8 cellular contexts compared by ENCODE assay signal in the genomic region with DNA sequence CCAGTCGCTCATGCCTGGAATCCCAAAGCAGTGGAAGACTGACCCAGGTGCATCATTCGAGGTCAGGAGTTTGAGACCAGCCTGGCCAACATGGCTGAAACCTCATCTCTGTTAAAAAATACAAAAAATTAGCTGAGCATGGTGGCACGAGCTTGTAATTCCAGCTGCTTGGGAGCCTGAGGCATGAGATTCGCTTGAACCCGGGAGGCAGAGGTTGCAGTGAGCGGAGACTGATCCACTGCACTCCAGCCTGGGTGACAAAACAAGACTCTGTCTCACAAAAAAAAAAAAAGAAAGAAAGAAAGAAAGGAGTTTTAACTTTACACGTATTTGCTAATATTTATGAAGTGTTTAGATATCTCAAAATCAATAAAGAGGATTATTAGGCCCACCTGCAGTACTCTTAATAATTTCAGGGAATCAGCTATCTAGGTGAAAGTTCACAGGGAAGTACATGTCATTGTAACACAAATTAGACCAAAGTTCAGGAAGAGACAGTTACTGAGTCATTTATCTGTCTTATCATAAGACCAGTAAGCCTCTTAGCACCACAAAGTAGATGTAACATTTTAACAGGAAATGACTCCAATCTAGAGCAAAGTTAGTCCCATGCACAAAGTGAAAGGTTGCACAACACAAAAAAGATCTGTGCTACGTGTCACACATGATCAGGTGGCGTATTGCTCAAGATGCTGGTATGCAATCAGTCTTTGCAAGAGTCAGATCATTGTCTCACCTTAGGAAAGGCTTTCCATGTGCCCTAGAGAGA. TPM values are rescaled to one million over a fixed set of nuclear protein-coding genes. Genes with fewer than 3 reads are reported as not detected.
DNase-seq lines count a peak whose midpoint lies in the region; ATAC-seq and TF ChIP-seq lines count a peak whose summit lies in the region.

No MANE protein-coding gene starts in this region.

- H3K27me3 ChIP-seq in AG04450 (ENCODE audit: control insufficient read depth, insufficient read depth, low read length) = no peaks in the 10 kb centered on the region

- peak; percentile 81 for DNase-seq in AG04450 (ENCODE audit: low read depth, low spot score)
- peak; percentile 92 for DNase-seq in SW480 (ENCODE audit: low spot score)
- DNase-seq in central memory CD4-positive, alpha-beta T cell = peak; percentile 61
- DNase-seq in ureter (ENCODE audit: low spot score) = peak; percentile 83
- no peak for DNase-seq in NCI-H1092 treated with DMSO at 0.1 percent for 48 hours (lab: John Stamatoyannopoulos, UW)

- peak; percentile 84 for ATAC-seq in GM18870 (IDR thresholded peaks at IDR 0.05; ENCODE audit: unreplicated experiment)
- ATAC-seq in HG03432 (IDR thresholded peaks at IDR 0.05; ENCODE audit: unreplicated experiment) = peak; percentile 92

- POLR2A ChIA-PET in AG04450 (lab: Yijun Ruan, JAX) = interaction anchor here (0.6 to 0.7 kb wide), 2 partner anchors 15 to 24 kb away, joined by 4 to 5 read pairs; no protein-coding TSS in a partner anchor

- H3K9me3 ChIP-seq in AG04450 (ENCODE audit: control insufficient read depth, insufficient read depth, low read length) = no peaks in the 10 kb centered on the region
- H3K9me3 ChIP-seq in mesodermal cell (ENCODE audit: control insufficient read depth, low read length) = no peaks in the 10 kb centered on the region

- H3K36me3 ChIP-seq in mesodermal cell (ENCODE audit: control insufficient read depth, insufficient read depth, low read length) = no peaks in the 10 kb centered on the region

- no peak overlapping the region for H3K4me3 ChIP-seq in AG04450 (ENCODE audit: low read depth, low read length)
- no peak overlapping the region for H3K4me3 ChIP-seq in mesodermal cell (ENCODE audit: extremely low read depth, insufficient read depth, low read length, poor library complexity, severe bottlenecking)

- H3K4me1 ChIP-seq in mesodermal cell (ENCODE audit: control insufficient read depth, insufficient read depth, low read length, poor library complexity, severe bottlenecking) = peaks cover 13% of the 10 kb centered on the region

- CTCF ChIA-PET in AG04450 (lab: Charles Lee) = no interaction called here

- 64 to 69% methylated on average over 7 to 8 of the region's 9 CpGs for WGBS in mesodermal cell (ENCODE audit: insufficient coverage in 2 of 2), 2 experiments

- H3K27ac ChIP-seq in AG04450 (ENCODE audit: low read depth, low read length) (peak overlapping the region; percentile 77), mesodermal cell (ENCODE audit: low read depth, low read length, severe bottlenecking) (peak overlapping the region; percentile 66)

- no peak for TF ChIP-seq CTCF in AG04450 (IDR thresholded peaks at IDR 0.05; ENCODE audit: low read depth, low read length)

RNA-seq across cellular contexts. Expression of a gene that starts 34.1 kb away (rescaled TPM):
- polyA plus RNA-seq in AG04450 (2011; rRNA removed) = 142 and 148 TPM in 2 replicates
- 175 and 221 TPM in 2 replicates for polyA minus RNA-seq in AG04450 (2011; rRNA and poly(A)+ RNA removed)
- 106 TPM for polyA plus RNA-seq in mesodermal cell (2013, experiment 1 of 2)
- 110 TPM for polyA plus RNA-seq in mesodermal cell (2013, experiment 2 of 2)
- 69.4 TPM for total RNA-seq in ureter

RNA-seq across cellular contexts. Expression of a gene that starts 58.7 kb away (rescaled TPM):
- polyA plus RNA-seq in AG04450 (2011; rRNA removed) = 5.8 and 9.3 TPM in 2 replicates
- 5.0 and 7.5 TPM in 2 replicates for polyA minus RNA-seq in AG04450 (2011; rRNA and poly(A)+ RNA removed)
- 24.3 TPM for polyA plus RNA-seq in mesodermal cell (2013, experiment 1 of 2)
- 25.6 TPM for polyA plus RNA-seq in mesodermal cell (2013, experiment 2 of 2)
- 13.1 TPM for total RNA-seq in ureter
